9 cellular contexts compared by ENCODE assay signal in the genomic region with DNA sequence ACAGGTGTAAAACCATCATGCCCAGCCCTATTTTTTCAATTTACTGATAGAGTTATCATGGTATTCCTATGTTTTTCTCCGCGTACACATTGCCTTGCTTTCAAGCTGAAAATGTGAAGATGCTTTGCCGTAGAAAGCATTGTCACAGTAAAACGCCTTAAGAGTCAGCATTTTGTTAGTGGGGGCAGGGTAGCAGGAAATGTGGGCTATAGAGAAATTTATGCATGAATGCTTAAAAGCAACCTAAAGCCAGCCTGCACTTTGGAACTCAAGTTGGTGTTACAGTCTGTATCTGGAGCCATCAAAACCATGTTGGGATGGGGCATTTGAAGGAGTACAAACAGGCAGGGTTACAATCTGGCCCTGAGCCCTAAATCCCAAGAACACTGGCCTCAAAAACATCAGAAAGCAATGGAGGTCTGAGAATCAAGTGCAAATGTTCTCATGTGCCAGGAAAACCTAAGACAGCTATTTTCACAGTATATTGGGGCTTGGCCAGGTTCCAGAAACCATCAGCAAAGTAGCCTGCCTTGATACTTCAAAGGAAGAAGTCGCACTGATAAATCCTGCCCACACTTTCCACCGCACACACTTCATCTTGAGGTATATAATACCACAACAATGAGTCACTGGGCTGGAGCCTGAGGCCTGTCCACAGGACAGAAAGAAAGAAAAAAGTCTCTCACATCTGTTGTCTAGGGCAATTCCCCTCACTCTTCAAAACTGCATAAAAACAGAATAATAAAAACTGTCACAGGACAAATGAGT.
A peak's percentile ranks its signal among the peaks of the same experiment; 100 is the strongest.
DNase-seq lines count a peak whose midpoint lies in the region; ATAC-seq, FAIRE-seq and TF ChIP-seq lines count a peak whose summit lies in the region.
"Had no signal": no experiment of that assay in that cellular context is flagged by ENCODE, and none has a peak within 500 bp of the region (broad histone marks: within the 10 kb centered on the region; RNA-seq: fewer than 3 reads in every experiment).

No MANE protein-coding gene starts in this region.

- peak overlapping the region; percentile 76 for H3K27ac ChIP-seq in RWPE2 (ENCODE audit: poor library complexity, severe bottlenecking)
- H3K27ac ChIP-seq in naive thymus-derived CD4-positive, alpha-beta T cell (ENCODE audit: low read depth, low read length) = no peak overlapping the region

- DNase-seq in AG08395 (ENCODE audit: low spot score) = peak; percentile 81
- DNase-seq in RWPE2 (ENCODE audit: low spot score) = peak; percentile 94
- DNase-seq in activated naive CD8-positive, alpha-beta T cell treated with anti-CD3 and anti-CD28 coated beads, Interleukin-2, amount 50 U/mL, for 24 hours = peak; percentile 70
- DNase-seq in naive thymus-derived CD4-positive, alpha-beta T cell = peak in 3 of 9 donors; percentile 1 to 35 (median 26)
- peak; percentile 89 for DNase-seq in urothelium cell line (ENCODE audit: low spot score)
- DNase-seq: naive B cell had no signal

- H3K27ac Mint-ChIP-seq in activated naive CD8-positive, alpha-beta T cell treated with anti-CD3 and anti-CD28 coated beads, Interleukin-2, amount 50 U/mL, for 24 hours = peak overlapping the region; percentile 78
- H3K27ac Mint-ChIP-seq in naive thymus-derived CD4-positive, alpha-beta T cell = peak overlapping the region in 1 of 9 donors; percentile 6

- peaks cover 24% of the 10 kb centered on the region for H3K4me1 ChIP-seq in RWPE2 (ENCODE audit: insufficient read depth, poor library complexity, severe bottlenecking)
- peaks cover 4 to 16% of the 10 kb centered on the region in 2 donors for H3K4me1 ChIP-seq in naive thymus-derived CD4-positive, alpha-beta T cell (ENCODE audit: control insufficient read depth in 2 of 2, insufficient read depth in 2 of 2, low read length in 2 of 2)

- ATAC-seq in GM18861 (IDR thresholded peaks at IDR 0.05; ENCODE audit: unreplicated experiment) (peak; percentile 89), HG03159 (IDR thresholded peaks at IDR 0.05; ENCODE audit: unreplicated experiment) (peak; percentile 75), RWPE2 (ENCODE audit: low read depth) (peak; percentile 96), HG03025 (IDR thresholded peaks at IDR 0.05; ENCODE audit: low FRiP score, unreplicated experiment) (no peak)
- ATAC-seq in activated naive CD8-positive, alpha-beta T cell treated with anti-CD3 and anti-CD28 coated beads, Interleukin-2, amount 50 U/mL, for 24 hours = peak; percentile 88
- ATAC-seq in naive thymus-derived CD4-positive, alpha-beta T cell = peak; percentile 73

- intact Hi-C loops in naive thymus-derived CD4-positive, alpha-beta T cell (cut with micrococcal nuclease) = no loop called here

- H3K36me3 Mint-ChIP-seq in activated naive CD8-positive, alpha-beta T cell treated with anti-CD3 and anti-CD28 coated beads, Interleukin-2, amount 50 U/mL, for 24 hours (ENCODE audit: low read depth) = no peaks in the 10 kb centered on the region
- H3K36me3 Mint-ChIP-seq in naive thymus-derived CD4-positive, alpha-beta T cell = no peaks in the 10 kb centered on the region
- H3K36me3 Mint-ChIP-seq: naive B cell had no signal

- TF ChIP-seq CTCF in RWPE2 (IDR thresholded peaks at IDR 0.05; ENCODE audit: poor library complexity, severe bottlenecking) = no peak

- peak overlapping the region; percentile 6 for H3K4me3 Mint-ChIP-seq in activated naive CD8-positive, alpha-beta T cell treated with anti-CD3 and anti-CD28 coated beads, Interleukin-2, amount 50 U/mL, for 24 hours
- H3K4me3 Mint-ChIP-seq in naive thymus-derived CD4-positive, alpha-beta T cell = peak overlapping the region in 2 of 10 donors; percentile 4 to 37
- H3K4me3 Mint-ChIP-seq: naive B cell had no signal

- H3K27me3 Mint-ChIP-seq in activated naive CD8-positive, alpha-beta T cell treated with anti-CD3 and anti-CD28 coated beads, Interleukin-2, amount 50 U/mL, for 24 hours = peaks cover 53% of the 10 kb centered on the region
- peaks cover 0 to 11% (median 6%) of the 10 kb centered on the region in 5 donors for H3K27me3 Mint-ChIP-seq in naive thymus-derived CD4-positive, alpha-beta T cell

- no peaks in the 10 kb centered on the region for H3K27me3 ChIP-seq in RWPE2 (ENCODE audit: insufficient read depth, poor library complexity, severe bottlenecking)
- no peaks in the 10 kb centered on the region for H3K27me3 ChIP-seq in naive thymus-derived CD4-positive, alpha-beta T cell (ENCODE audit: control insufficient read depth in 2 of 2, insufficient read depth in 2 of 2, low read length in 2 of 2)

- no peaks in the 10 kb centered on the region for H3K9me3 Mint-ChIP-seq in activated naive CD8-positive, alpha-beta T cell treated with anti-CD3 and anti-CD28 coated beads, Interleukin-2, amount 50 U/mL, for 24 hours
- peaks cover 0 to 1% (median 0%) of the 10 kb centered on the region in 11 donors for H3K9me3 Mint-ChIP-seq in naive thymus-derived CD4-positive, alpha-beta T cell
- H3K9me3 Mint-ChIP-seq: naive B cell had no signal

- peaks cover 24% of the 10 kb centered on the region for H3K4me1 Mint-ChIP-seq in activated naive CD8-positive, alpha-beta T cell treated with anti-CD3 and anti-CD28 coated beads, Interleukin-2, amount 50 U/mL, for 24 hours
- peaks cover 4 to 27% (median 13%) of the 10 kb centered on the region in 7 donors for H3K4me1 Mint-ChIP-seq in naive thymus-derived CD4-positive, alpha-beta T cell

- H3K9me3 ChIP-seq in RWPE2 (ENCODE audit: severe bottlenecking) = no peaks in the 10 kb centered on the region
- no peaks in the 10 kb centered on the region for H3K9me3 ChIP-seq in naive thymus-derived CD4-positive, alpha-beta T cell (ENCODE audit: control insufficient read depth in 2 of 3, low read length in 3 of 3)

- no peak overlapping the region for H3K4me3 ChIP-seq in RWPE2 (ENCODE audit: severe bottlenecking)
- no peak overlapping the region for H3K4me3 ChIP-seq in naive thymus-derived CD4-positive, alpha-beta T cell (ENCODE audit: low read length)

- CTCF ChIA-PET in naive thymus-derived CD4-positive, alpha-beta T cell (lab: Charles Lee) = no interaction called here

- FAIRE-seq in urothelium cell line (lab: Jason Lieb, UNC) = no peak

- POLR2A ChIA-PET in naive thymus-derived CD4-positive, alpha-beta T cell (lab: Charles Lee) = no interaction called here

- H3K36me3 ChIP-seq in RWPE2 (ENCODE audit: low read depth) = no peaks in the 10 kb centered on the region
- H3K36me3 ChIP-seq in naive thymus-derived CD4-positive, alpha-beta T cell (ENCODE audit: control insufficient read depth in 2 of 3, insufficient read depth in 3 of 3, low read length in 3 of 3) = no peaks in the 10 kb centered on the region
